8 cellular contexts compared by ENCODE assay signal in genomic region chr3:194255252-194256039, GRCh38.
DNase-seq lines count a peak whose midpoint lies in the region; TF ChIP-seq lines count a peak whose summit lies in the region.

No MANE protein-coding gene starts in this region.

- TF ChIP-seq EP300 in esophagus muscularis mucosa (IDR thresholded peaks at IDR 0.05) (no peak), sigmoid colon (IDR thresholded peaks at IDR 0.05) (peak in 1 of 4 donors; percentile 25)

- TF ChIP-seq POLR2A in esophagus muscularis mucosa (IDR thresholded peaks at IDR 0.05; ENCODE audit: low read depth) (no peak), sigmoid colon (IDR thresholded peaks at IDR 0.05) (no peak)

- TF ChIP-seq CTCF in GM10248 (IDR thresholded peaks at IDR 0.05; ENCODE audit: control extremely low read depth, extremely low read depth, low read depth, missing control alignments) = no peak
- TF ChIP-seq CTCF in esophagus muscularis mucosa (IDR thresholded peaks at IDR 0.05) = no peak
- no peak for TF ChIP-seq CTCF in sigmoid colon (IDR thresholded peaks at IDR 0.05)

- WGBS in esophagus muscularis mucosa = 44% methylated on average over 5 of the region's 19 CpGs
- WGBS in sigmoid colon, 2 donors = 26 to 53% methylated on average over 19 of the region's 19 CpGs

- peak; percentile 49 for DNase-seq in GM10248 (ENCODE audit: extremely low spot score)
- peak; percentile 92 for DNase-seq in HT-29 (ENCODE audit: low spot score)
- DNase-seq in activated CD4-positive, alpha-beta T cell treated with anti-CD3 and anti-CD28 coated beads, Interleukin-2, amount 50 U/mL, for 24 hours (ENCODE audit: low read depth in 1 of 2, low spot score in 1 of 2) = peak; percentile 22 to 34
- DNase-seq in esophagus muscularis mucosa (ENCODE audit: extremely low spot score) = peak; percentile 96
- DNase-seq in sigmoid colon = peak; percentile 83
- no peak for DNase-seq in retina
- no peak for DNase-seq in NCI-H2107 (lab: John Stamatoyannopoulos, UW)
- no peak for DNase-seq in AG08395 (ENCODE audit: low spot score)

- H3K4me1 ChIP-seq in esophagus muscularis mucosa (peaks cover 10 to 22% (median 14%) of the 10 kb centered on the region in 4 donors), sigmoid colon (peaks cover 0 to 10% (median 7%) of the 10 kb centered on the region in 4 donors)

- H3K27me3 ChIP-seq in esophagus muscularis mucosa (no peaks in the 10 kb centered on the region), sigmoid colon (no peaks in the 10 kb centered on the region)

- POLR2A ChIA-PET in GM10248 (lab: Yijun Ruan, JAX) = no interaction called here

- peaks cover 0 to 6% (median 2%) of the 10 kb centered on the region in 4 donors for H3K9me3 ChIP-seq in esophagus muscularis mucosa
- no peaks in the 10 kb centered on the region for H3K9me3 ChIP-seq in sigmoid colon

- H3K27ac ChIP-seq in esophagus muscularis mucosa (replicated peaks in 1 of 4) = peak overlapping the region in 2 of 4 donors; percentile 14 to 17
- peak overlapping the region in 1 of 4 donors; percentile 28 for H3K27ac ChIP-seq in sigmoid colon

- H3K4me3 ChIP-seq in esophagus muscularis mucosa (peak overlapping the region in 1 of 4 donors; percentile 4), sigmoid colon (no peak overlapping the region)

- intact Hi-C loops in esophagus muscularis mucosa (cut with DNase I) (no loop called here), sigmoid colon (cut with DNase I) (no loop called here)

- H3K36me3 ChIP-seq in esophagus muscularis mucosa = no peaks in the 10 kb centered on the region
- no peaks in the 10 kb centered on the region for H3K36me3 ChIP-seq in sigmoid colon

- CTCF ChIA-PET in GM10248 (lab: Yijun Ruan, JAX) = no interaction called here

Comparison
In these comparisons a context has a peak if more than half of its experiments do, and no peak if none do; other contexts are left out.
1. DNase-seq: peak in GM10248 (single experiment), HT-29 (single experiment), activated CD4-positive, alpha-beta T cell treated with anti-CD3 and anti-CD28 coated beads, Interleukin-2, amount 50 U/mL, for 24 hours (2 of 2), esophagus muscularis mucosa (single experiment) and sigmoid colon (single experiment); none in retina (single experiment), NCI-H2107 (single experiment) and AG08395 (single experiment).